In genomic region chr1:172400073-172400737, GRCh38 we compare ENCODE assay signal across 12 cellular contexts. TPM values are rescaled to one million over a fixed set of nuclear protein-coding genes. Genes with fewer than 3 reads are reported as not detected.
DNase-seq lines count a peak whose midpoint lies in the region; ATAC-seq, FAIRE-seq and TF ChIP-seq lines count a peak whose summit lies in the region.
"Had no signal": no experiment of that assay in that cellular context is flagged by ENCODE, and none has a peak within 500 bp of the region (broad histone marks: within the 10 kb centered on the region; RNA-seq: fewer than 3 reads in every experiment).

No MANE protein-coding gene starts in this region.

- TF ChIP-seq RAD21 in GM12878 (IDR thresholded peaks at IDR 0.05; ENCODE audit: insufficient read depth, low read depth, low read length) = no peak

- H3K4me1 ChIP-seq in GM12878 (ENCODE audit: control insufficient read depth, insufficient read depth, low read length) (peaks cover 48% of the 10 kb centered on the region), mucosa of descending colon (ENCODE audit: low read depth) (peaks cover 15% of the 10 kb centered on the region), testis (peaks cover 44% of the 10 kb centered on the region)

- CTCF ChIA-PET in GM12878 (lab: Yijun Ruan, JAX) = interaction anchor here (0.6 to 12.4 kb wide), 41 partner anchors 10 to 756 kb away, joined by 3 to 153 read pairs (median 5); no protein-coding TSS in a partner anchor

- SMC1A ChIA-PET in GM12878 (lab: Charles Lee; ENCODE audit: uncharacterized antibody, unreplicated experiment) = interaction anchor here (0.8 to 16.5 kb wide), 40 partner anchors 8 to 396 kb away, joined by 3 to 458 read pairs (median 5); no protein-coding TSS in a partner anchor

- H3K9ac ChIP-seq in GM12878 (ENCODE audit: control insufficient read depth, insufficient read depth, low read length) = peak overlapping the region; percentile 49

- POLR2A ChIA-PET in GM12878 (lab: Charles Lee) = interaction anchor here (1.4 to 8.1 kb wide), 2 partner anchors 10 to 40 kb away, joined by 5 to 73 read pairs; no protein-coding TSS in a partner anchor

- H3K9me3 ChIP-seq in GM12878 (replicated peaks; ENCODE audit: control insufficient read depth, insufficient read depth, low read length) (no peaks in the 10 kb centered on the region; the same call in 2 of the 3 replicates), mucosa of descending colon (no peaks in the 10 kb centered on the region), testis (no peaks in the 10 kb centered on the region)
- H3K9me3 ChIP-seq: SJSA1 had no signal

- H2AFZ ChIP-seq in GM12878 (ENCODE audit: control insufficient read depth, low read depth, low read length) = peak overlapping the region; percentile 66

- no peak overlapping the region for H3K4me2 ChIP-seq in GM12878 (ENCODE audit: control insufficient read depth, insufficient read depth)

- H3K4me1 Mint-ChIP-seq in T-helper 2 cell treated with Interferon-gamma antibody and Interleukin-4, amounts not matched to agents 5 μg/mL and 100 μg/mL, for 36 hours (ENCODE audit: low read depth) = peaks cover 32% of the 10 kb centered on the region

- H4K20me1 ChIP-seq in GM12878 (ENCODE audit: control insufficient read depth, insufficient read depth) = no peaks in the 10 kb centered on the region

- TF ChIP-seq POLR2A in GM12878 (IDR thresholded peaks at IDR 0.05; ENCODE audit: low read depth, low read length) (no peak), testis (IDR thresholded peaks at IDR 0.05) (no peak)

- RAD21 ChIA-PET in GM12878 (lab: Charles Lee; ENCODE audit: unreplicated experiment) = interaction anchor here (0.7 to 15.1 kb wide), 36 partner anchors 8 to 414 kb away, joined by 3 to 394 read pairs (median 6); partner anchors contain the start of gene PIGC

- 42% methylated on average over 6 of the region's 6 CpGs for WGBS in GM12878 (ENCODE audit: insufficient coverage, insufficient replicate concordance, low lambda C conversion rate, missing lambda C conversion rate)
- 31 to 53% methylated on average over 6 of the region's 6 CpGs for WGBS in testis, 2 donors

- H3K27me3 ChIP-seq in GM12878 (replicated peaks in 1 of 2; ENCODE audit: control insufficient read depth in 2 of 2, insufficient read depth in 2 of 2, low read length in 1 of 2) (no peaks in the 10 kb centered on the region), testis (no peaks in the 10 kb centered on the region)
- H3K27me3 ChIP-seq: cardiac muscle cell, SJSA1 had no signal

- peak overlapping the region; percentile 56 for H3K27ac ChIP-seq in GM12878 (ENCODE audit: control insufficient read depth, insufficient read depth)
- H3K27ac ChIP-seq in testis = peak overlapping the region; percentile 60 to 81
- H3K27ac ChIP-seq: 22Rv1, cardiac muscle cell had no signal

- H3K36me3 Mint-ChIP-seq in T-helper 2 cell treated with Interferon-gamma antibody and Interleukin-4, amounts not matched to agents 5 μg/mL and 100 μg/mL, for 36 hours (ENCODE audit: low read depth) = peaks cover 2% of the 10 kb centered on the region

- no peaks in the 10 kb centered on the region for H3K36me3 ChIP-seq in GM12878 (ENCODE audit: control insufficient read depth in 2 of 2, insufficient read depth in 2 of 2, low read length in 1 of 2)
- no peaks in the 10 kb centered on the region for H3K36me3 ChIP-seq in mucosa of descending colon (ENCODE audit: low read depth)
- no peaks in the 10 kb centered on the region for H3K36me3 ChIP-seq in testis (ENCODE audit: low read depth, missing control alignments)
- H3K36me3 ChIP-seq: cardiac muscle cell, SJSA1 had no signal

- no peak for TF ChIP-seq EP300 in GM12878 (IDR thresholded peaks at IDR 0.05; ENCODE audit: borderline replicate concordance in 1 of 2, control insufficient read depth in 1 of 2, low read depth in 2 of 2, low read length in 2 of 2)

- H3K4me3 ChIP-seq in GM12878 (no peak overlapping the region), mucosa of descending colon (no peak overlapping the region), testis (no peak overlapping the region)
- H3K4me3 ChIP-seq: cardiac muscle cell, SJSA1 had no signal

- H3K27ac Mint-ChIP-seq in T-helper 2 cell treated with Interferon-gamma antibody and Interleukin-4, amounts not matched to agents 5 μg/mL and 100 μg/mL, for 36 hours = peak overlapping the region; percentile 14

- intact Hi-C loops in GM12878 (cut with micrococcal nuclease; ENCODE audit: unreplicated experiment) (no loop called here), mucosa of descending colon (cut with DNase I, micrococcal nuclease) (loop anchor here in 1 of 2 donors (10.0 kb wide), 1 partner anchor 395 kb away; no protein-coding TSS in a partner anchor), testis (cut with DNase I; ENCODE audit: low total_unique reads) (no loop called here)

- H3K27me3 Mint-ChIP-seq in T-helper 2 cell treated with Interferon-gamma antibody and Interleukin-4, amounts not matched to agents 5 μg/mL and 100 μg/mL, for 36 hours (ENCODE audit: low read depth) = no peaks in the 10 kb centered on the region

- DNase-seq in T-helper 2 cell treated with Interferon-gamma antibody and Interleukin-4, amounts not matched to agents 5 μg/mL and 100 μg/mL, for 36 hours (ENCODE audit: low spot score) = no peak
- DNase-seq in T-helper 2 cell (no peak), GM12878 (ENCODE audit: low read depth, low spot score) (no peak), mucosa of descending colon (no peak), testis (no peak)
- DNase-seq in effector CD4-positive, alpha-beta T cell = no peak

- FAIRE-seq in GM12878 (lab: Jason Lieb, UNC) = no peak

- no peaks in the 10 kb centered on the region for H3K79me2 ChIP-seq in GM12878 (ENCODE audit: control insufficient read depth, insufficient read depth, low read length)

- in situ Hi-C loops in GM12878 (cut with MboI) = no loop called here

- BruUV-seq in GM12878 (replicated peaks; lab: Mats Ljungman, UMichigan) = no TSS peak

- ATAC-seq in GM12878 (no peak), mucosa of descending colon (peak; percentile 21), HG02970 (IDR thresholded peaks at IDR 0.05; ENCODE audit: low FRiP score, unreplicated experiment) (no peak), HG02840 (IDR thresholded peaks at IDR 0.05; ENCODE audit: low FRiP score, unreplicated experiment) (no peak)

- TF ChIP-seq CTCF in GM12878 (IDR thresholded peaks at IDR 0.05 in 2 of 3, conservative IDR thresholded peaks at IDR 0.05 in 1 of 3; ENCODE audit: control insufficient read depth in 2 of 3, extremely low read depth in 1 of 3, insufficient read depth in 1 of 3, low read depth in 3 of 3, low read length in 3 of 3) (no peak), mucosa of descending colon (IDR thresholded peaks at IDR 0.05) (no peak), testis (IDR thresholded peaks at IDR 0.05) (no peak)

- H3K4me3 Mint-ChIP-seq in T-helper 2 cell treated with Interferon-gamma antibody and Interleukin-4, amounts not matched to agents 5 μg/mL and 100 μg/mL, for 36 hours = no peak overlapping the region

- no peaks in the 10 kb centered on the region for H3K9me3 Mint-ChIP-seq in T-helper 2 cell treated with Interferon-gamma antibody and Interleukin-4, amounts not matched to agents 5 μg/mL and 100 μg/mL, for 36 hours

TF ChIP-seq in GM12878, 131 proteins besides CTCF, POLR2A, EP300 and RAD21 (continues in another document):
- TF ChIP-seq SUZ12 (IDR thresholded peaks at IDR 0.05; ENCODE audit: unreplicated experiment) = no peak
- no peak for TF ChIP-seq SREBF2 (IDR thresholded peaks at IDR 0.05; ENCODE audit: low read length)

RNA-seq across cellular contexts. Expression of gene C1orf105, which starts 20.3 kb away (rescaled TPM):
- total RNA-seq in GM12878 (2013; cell fraction: nucleolus; rRNA removed) = not detected in 2 replicates
- total RNA-seq in GM12878 (2014; rRNA removed) = not detected in 2 replicates
- total RNA-seq in GM12878 (2014; rRNA removed; fragmentation: Illumina TruSeq; extraction: Trizol) = not detected in 2 replicates
- not detected in 2 replicates for total RNA-seq in GM12878 (2021)
- polyA plus RNA-seq in GM12878 (2011; ENCODE audit: low read depth) = not detected
- polyA plus RNA-seq in GM12878 (2011; rRNA removed) = not detected in 2 replicates
- polyA plus RNA-seq in GM12878 (2011; cell fraction: cytosol; rRNA removed) = not detected in 2 replicates
- not detected in 2 replicates for polyA plus RNA-seq in GM12878 (2011; cell fraction: nucleus; rRNA removed)
- polyA plus RNA-seq in GM12878 (2012) = not detected in 2 replicates
- polyA plus RNA-seq in GM12878 (2014; fragmentation: Illumina TruSeq; extraction: Trizol) = not detected in 2 replicates
- polyA plus RNA-seq in GM12878 (2014; fragmentation: Nextera tagmentation; extraction: Ambion mirVana) = not detected
- polyA plus RNA-seq in GM12878 (2014; rRNA removed) = not detected in 2 replicates
- not detected for polyA plus RNA-seq in GM12878 (2016; fragmentation: Nextera tagmentation; extraction: Ambion mirVana)
- not detected in 2 replicates for polyA minus RNA-seq in GM12878 (2011; rRNA and poly(A)+ RNA removed)
- polyA minus RNA-seq in GM12878 (2011; cell fraction: cytosol; rRNA and poly(A)+ RNA removed) = not detected in 2 replicates
- not detected in 2 replicates for polyA minus RNA-seq in GM12878 (2011; cell fraction: nucleus; rRNA and poly(A)+ RNA removed)
- not detected for total RNA-seq in mucosa of descending colon
- 10 to 100 TPM; 15.1 to 15.8 TPM for total RNA-seq in testis
- polyA plus RNA-seq in testis (ENCODE audit: insufficient read depth, low read depth, low replicate concordance) = 60.8 TPM
- total RNA-seq: SJSA1 had no signal
- polyA plus RNA-seq: neural cell had no signal

RNA-seq across cellular contexts. Expression of gene PIGC, which starts 43.7 kb away (rescaled TPM):
- 22.5 and 25.7 TPM in 2 replicates for total RNA-seq in GM12878 (2013; cell fraction: nucleolus; rRNA removed)
- total RNA-seq in GM12878 (2014; rRNA removed) = 11.2 and 14.6 TPM in 2 replicates
- total RNA-seq in GM12878 (2014; rRNA removed; fragmentation: Illumina TruSeq; extraction: Trizol) = 13.7 and 14.6 TPM in 2 replicates
- total RNA-seq in GM12878 (2021) = 11.0 and 11.3 TPM in 2 replicates
- 12.4 TPM for polyA plus RNA-seq in GM12878 (2011; ENCODE audit: low read depth)
- 34.7 and 37.3 TPM in 2 replicates for polyA plus RNA-seq in GM12878 (2011; rRNA removed)
- 32.3 and 36.8 TPM in 2 replicates for polyA plus RNA-seq in GM12878 (2011; cell fraction: cytosol; rRNA removed)
- polyA plus RNA-seq in GM12878 (2011; cell fraction: nucleus; rRNA removed) = 20.8 and 25.0 TPM in 2 replicates
- polyA plus RNA-seq in GM12878 (2012) = 17.1 and 17.9 TPM in 2 replicates
- polyA plus RNA-seq in GM12878 (2014; fragmentation: Illumina TruSeq; extraction: Trizol) = 16.0 and 20.1 TPM in 2 replicates
- 10 to 100 TPM; 23.3 to 29.7 TPM for polyA plus RNA-seq in GM12878 (2014; fragmentation: Nextera tagmentation; extraction: Ambion mirVana)
- polyA plus RNA-seq in GM12878 (2014; rRNA removed) = 12.4 and 12.6 TPM in 2 replicates
- 10 to 100 TPM; 26.1 to 26.8 TPM for polyA plus RNA-seq in GM12878 (2016; fragmentation: Nextera tagmentation; extraction: Ambion mirVana)
- polyA minus RNA-seq in GM12878 (2011; rRNA and poly(A)+ RNA removed) = 43.6 and 50.8 TPM in 2 replicates
- polyA minus RNA-seq in GM12878 (2011; cell fraction: cytosol; rRNA and poly(A)+ RNA removed) = 11.2 and 12.1 TPM in 2 replicates
- polyA minus RNA-seq in GM12878 (2011; cell fraction: nucleus; rRNA and poly(A)+ RNA removed) = 20.8 and 26.7 TPM in 2 replicates
- 10 to 100 TPM; 25.6 to 27.7 (median 26.3) TPM for total RNA-seq in mucosa of descending colon
- total RNA-seq in testis = 10 to 100 TPM; 25.2 to 31.3 TPM
- polyA plus RNA-seq in testis (ENCODE audit: insufficient read depth, low read depth, low replicate concordance) = 45.6 TPM

Comparison
In these comparisons a context has a peak if more than half of its experiments do, and no peak if none do; other contexts are left out.
1. RNA of gene C1orf105, which starts 20.3 kb away (total RNA-seq): 15.1 to 15.8 TPM in testis; not detected in GM12878 and not detected in mucosa of descending colon; every median in the first group is over 10 times any median in the second.